In the genomic region with DNA sequence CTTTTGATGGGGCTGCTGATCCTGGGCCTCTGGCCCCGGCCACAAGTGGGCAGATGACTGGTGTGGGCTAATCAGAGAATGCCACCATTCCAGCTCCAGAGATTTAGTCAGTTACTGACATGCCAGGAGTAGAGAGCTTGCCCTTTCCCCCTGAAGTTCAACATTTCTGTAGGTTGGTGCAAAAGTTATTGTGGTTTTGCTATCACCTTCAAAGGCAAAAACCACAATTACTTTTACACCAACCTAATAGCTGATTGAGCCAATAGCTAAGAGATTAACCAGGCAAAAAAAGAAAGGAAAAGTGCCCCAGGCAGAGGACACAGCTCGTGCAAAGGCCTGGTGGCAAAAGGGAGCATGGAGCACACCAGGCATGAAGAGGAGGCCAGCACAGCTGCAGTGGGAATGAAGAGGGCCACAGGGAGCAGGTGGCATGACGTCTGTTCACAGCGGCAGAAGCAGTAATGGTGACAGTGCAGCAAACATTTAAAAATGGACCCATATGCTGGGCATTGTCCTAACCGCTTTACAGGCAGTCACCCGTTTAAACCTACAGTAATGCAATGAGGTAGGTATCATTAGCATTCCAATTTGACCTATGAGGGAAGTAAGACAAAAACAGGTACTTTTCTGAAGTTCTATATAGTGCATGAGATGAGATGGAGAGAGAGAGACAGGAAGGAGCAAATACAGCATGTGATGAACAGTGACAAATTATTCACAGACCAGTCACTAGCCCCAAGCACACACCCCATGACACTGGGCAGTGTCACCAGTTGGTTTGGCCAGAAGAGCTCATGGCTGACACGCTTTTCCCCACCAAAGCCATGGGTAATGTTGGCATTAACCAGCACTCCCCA, we compare ENCODE assay signal across 13 cellular contexts.
DNase-seq lines count a peak whose midpoint lies in the region; ATAC-seq and TF ChIP-seq lines count a peak whose summit lies in the region.
"Had no signal": no experiment of that assay in that cellular context is flagged by ENCODE, and none has a peak within 500 bp of the region (broad histone marks: within the 10 kb centered on the region; RNA-seq: fewer than 3 reads in every experiment).

No MANE protein-coding gene starts in this region.

- CTCF ChIA-PET in HEK293 (lab: Yijun Ruan, JAX): no interaction called here

- H3K27ac Mint-ChIP-seq in stimulated activated effector memory CD8-positive, alpha-beta T cell treated with anti-CD3 and anti-CD28 coated beads, Interleukin-12 subunit alpha, Interleukin-12 subunit beta, amount 100 ng/mL, for 72 hours: no peak overlapping the region

- H3K4me3 ChIP-seq in HEK293 (ENCODE audit: low read depth, low read length): no peak overlapping the region
- H3K4me3 ChIP-seq: tibial nerve had no signal

- H3K36me3 ChIP-seq in HEK293 (ENCODE audit: control insufficient read depth in 2 of 2, insufficient read depth in 1 of 2, low read length in 2 of 2): no peaks in the 10 kb centered on the region
- H3K36me3 ChIP-seq: tibial nerve had no signal

- peak; percentile 45 for ATAC-seq in stimulated activated effector memory CD8-positive, alpha-beta T cell treated with anti-CD3 and anti-CD28 coated beads, Interleukin-12 subunit alpha, Interleukin-12 subunit beta, amount 100 ng/mL, for 72 hours

- H3K9me3 ChIP-seq in HEK293 (ENCODE audit: control insufficient read depth, insufficient read depth, low read depth, low read length): no peaks in the 10 kb centered on the region
- H3K9me3 ChIP-seq: tibial nerve had no signal

- peaks cover 6% of the 10 kb centered on the region; the same call in 1 of the 2 replicates for H3K4me1 ChIP-seq in HEK293 (ENCODE audit: control insufficient read depth, insufficient read depth, low read length)

- H3K36me3 Mint-ChIP-seq in stimulated activated effector memory CD8-positive, alpha-beta T cell treated with anti-CD3 and anti-CD28 coated beads, Interleukin-12 subunit alpha, Interleukin-12 subunit beta, amount 100 ng/mL, for 72 hours: no peaks in the 10 kb centered on the region

- H3K27ac ChIP-seq in HEK293 (ENCODE audit: extremely low read depth, low read depth, low read length): no peak overlapping the region
- H3K27ac ChIP-seq: tibial nerve had no signal

- POLR2A ChIA-PET in HEK293 (lab: Yijun Ruan, JAX): interaction anchor here (1.1 kb wide), 1 partner anchor 16 kb away, joined by 3 read pairs; no protein-coding TSS in a partner anchor

- H3K4me3 Mint-ChIP-seq in stimulated activated effector memory CD8-positive, alpha-beta T cell treated with anti-CD3 and anti-CD28 coated beads, Interleukin-12 subunit alpha, Interleukin-12 subunit beta, amount 100 ng/mL, for 72 hours: no peak overlapping the region
- H3K4me3 Mint-ChIP-seq: neural crest cell had no signal

- H3K9me3 Mint-ChIP-seq in stimulated activated effector memory CD8-positive, alpha-beta T cell treated with anti-CD3 and anti-CD28 coated beads, Interleukin-12 subunit alpha, Interleukin-12 subunit beta, amount 100 ng/mL, for 72 hours: no peaks in the 10 kb centered on the region
- H3K9me3 Mint-ChIP-seq: neural crest cell had no signal

- DNase-seq in NOMO-1 treated with DMSO at 0.1 percent for 48 hours (lab: John Stamatoyannopoulos, UW; ENCODE audit: unreplicated experiment) (peak; percentile 1), NOMO-1 (lab: John Stamatoyannopoulos, UW; ENCODE audit: unreplicated experiment in 2 of 2) (no peak), NCI-H524 treated with DMSO at 0.1 percent for 48 hours (lab: John Stamatoyannopoulos, UW) (peak; percentile 66), NCI-H2081 (lab: John Stamatoyannopoulos, UW) (no peak), GOT3 (lab: John Stamatoyannopoulos, UW) (no peak)
- no peak for DNase-seq in stimulated activated effector memory CD8-positive, alpha-beta T cell treated with anti-CD3 and anti-CD28 coated beads, Interleukin-12 subunit alpha, Interleukin-12 subunit beta, amount 100 ng/mL, for 72 hours (ENCODE audit: low spot score in 2 of 2)
- no peak for DNase-seq in activated naive CD4-positive, alpha-beta T cell (lab: John Stamatoyannopoulos, UW)
- DNase-seq: activated CD8-positive, alpha-beta memory T cell treated with anti-CD3 and anti-CD28 coated beads, Interleukin-2, amount 50 U/mL, for 48 hours; EL; KG1 had no signal

- peaks cover 6% of the 10 kb centered on the region for H3K4me1 Mint-ChIP-seq in stimulated activated effector memory CD8-positive, alpha-beta T cell treated with anti-CD3 and anti-CD28 coated beads, Interleukin-12 subunit alpha, Interleukin-12 subunit beta, amount 100 ng/mL, for 72 hours

- TF ChIP-seq CTCF in HEK293 (tag by site-specific recombination; IDR thresholded peaks at IDR 0.05): no peak

TF ChIP-seq in HEK293, 187 proteins besides CTCF, POLR2A, EP300 and RAD21:
- no peak for TF ChIP-seq MEIS1 (CRISPR knock-in tag; IDR thresholded peaks at IDR 0.05; ENCODE audit: borderline replicate concordance)
- TF ChIP-seq GFI1B (tag by site-specific recombination; IDR thresholded peaks at IDR 0.05): no peak
- TF ChIP-seq ZNF747 (tag by site-specific recombination; IDR thresholded peaks at IDR 0.05): no peak
- TF ChIP-seq ZNF664 (tag by site-specific recombination; IDR thresholded peaks at IDR 0.05): 0 out of 2 replicates have a peak, but pooled peaks have one; percentile 39
- TF ChIP-seq ZBTB8A (tag by site-specific recombination; IDR thresholded peaks at IDR 0.05): no peak
- peak; percentile 49; the same call in 1 of the 2 replicates for TF ChIP-seq ZNF623 (tag by site-specific recombination; IDR thresholded peaks at IDR 0.05)
- TF ChIP-seq ZSCAN30 (tag by site-specific recombination; IDR thresholded peaks at IDR 0.05): no peak

Comparison
In these comparisons a context has a peak if more than half of its experiments do, and no peak if none do; other contexts are left out.
1. DNase-seq: peak in NOMO-1 treated with DMSO at 0.1 percent for 48 hours (single experiment) and NCI-H524 treated with DMSO at 0.1 percent for 48 hours (single experiment); none in NOMO-1 (0 of 2), stimulated activated effector memory CD8-positive, alpha-beta T cell treated with anti-CD3 and anti-CD28 coated beads, Interleukin-12 subunit alpha, Interleukin-12 subunit beta, amount 100 ng/mL, for 72 hours (0 of 2), NCI-H2081 (0 of 2), GOT3 (single experiment) and activated naive CD4-positive, alpha-beta T cell (0 of 4).